28 cellular contexts compared by ENCODE assay signal in the genomic region with DNA sequence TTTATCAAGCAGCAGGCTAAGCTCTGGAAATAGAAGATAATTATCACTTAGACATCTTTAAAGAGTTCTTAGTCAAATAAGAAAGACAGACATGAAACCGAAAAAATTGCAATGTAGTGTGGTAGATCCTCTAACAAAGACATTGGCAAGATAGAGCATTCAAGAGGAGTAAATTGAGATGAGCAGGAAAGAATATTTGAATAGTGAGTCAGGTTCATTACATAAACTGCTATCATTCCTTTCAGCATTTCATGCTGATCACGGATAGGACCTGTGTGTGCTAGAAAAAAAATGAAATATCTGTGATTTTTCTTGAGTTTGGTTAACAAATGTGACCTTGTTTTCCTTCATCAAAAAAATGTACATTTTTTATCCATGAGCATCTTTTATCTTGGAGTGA.
DNase-seq lines count a peak whose midpoint lies in the region; ATAC-seq, FAIRE-seq and TF ChIP-seq lines count a peak whose summit lies in the region.
"Had no signal": no experiment of that assay in that cellular context is flagged by ENCODE, and none has a peak within 500 bp of the region (broad histone marks: within the 10 kb centered on the region; RNA-seq: fewer than 3 reads in every experiment).

No MANE protein-coding gene starts in this region.

- H3K79me2 ChIP-seq in HepG2 (ENCODE audit: insufficient read depth, low read length), result no peaks in the 10 kb centered on the region

- POLR2A ChIA-PET in HepG2 (lab: Yijun Ruan, JAX), result no interaction called here

- no peak overlapping the region for H3K9ac ChIP-seq in HepG2 (ENCODE audit: insufficient read depth, low read depth, low read length)

- intact Hi-C loops in HepG2 (cut with micrococcal nuclease; ENCODE audit: unreplicated experiment), result no loop called here

- no TSS peak for BruUV-seq in HepG2 (replicated peaks; lab: Mats Ljungman, UMichigan)

- H3K27ac ChIP-seq in RWPE2 (ENCODE audit: poor library complexity, severe bottlenecking) (no peak overlapping the region), HepG2 (ENCODE audit: extremely low read length, insufficient read depth, low read length) (no peak overlapping the region)
- H3K27ac ChIP-seq: C4-2B, epithelial cell of prostate, psoas muscle, thoracic aorta, uterus, VCaP had no signal

- ATAC-seq in RWPE2 (ENCODE audit: low read depth), result peak; percentile 74
- ATAC-seq in HepG2, result no peak
- ATAC-seq in GM21526 (IDR thresholded peaks at IDR 0.05; ENCODE audit: low FRiP score, unreplicated experiment), result no peak
- ATAC-seq: natural killer cell, psoas muscle had no signal

- CTCF ChIA-PET in HepG2 (lab: Yijun Ruan, JAX; ENCODE audit: low intra/inter-chr PET ratio, low total read pairs), result no interaction called here

- in situ Hi-C loops in HepG2 (cut with HindIII; ENCODE audit: extremely low pct_ligation_motif_present, low pct_unique_long_range_greater_than_20kb), result no loop called here

- FAIRE-seq in HepG2 (lab: Jason Lieb, UNC), result no peak
- FAIRE-seq: H1, kidney had no signal

- H3K4me3 ChIP-seq in RWPE2 (ENCODE audit: severe bottlenecking), result no peak overlapping the region
- no peak overlapping the region for H3K4me3 ChIP-seq in HepG2 (replicated peaks in 1 of 3; ENCODE audit: insufficient read depth in 1 of 3, low read depth in 2 of 3, low read length in 3 of 3)
- H3K4me3 ChIP-seq: MG63, psoas muscle, thoracic aorta, uterus had no signal

- DNase-seq in AG08395 (ENCODE audit: low spot score), result peak; percentile 18
- peak; percentile 26 for DNase-seq in HCEC 1CT
- no peak for DNase-seq in RWPE2 (ENCODE audit: low spot score)
- peak; percentile 63 for DNase-seq in iris pigment epithelial cell (ENCODE audit: low read depth)
- no peak for DNase-seq in HepG2 (ENCODE audit: low spot score)
- no peak for DNase-seq in stimulated activated CD4-positive, alpha-beta T cell treated with anti-CD3 and anti-CD28 coated beads, Interleukin-15, amount 100 ng/mL, for 24 hours
- no peak for DNase-seq in A172 (ENCODE audit: low spot score)
- DNase-seq: activated CD4-positive, alpha-beta T cell treated with anti-CD3 and anti-CD28 coated beads for 48 hours; activated CD8-positive, alpha-beta memory T cell treated with anti-CD3 and anti-CD28 coated beads for 24 hours; activated gamma-delta T cell; activated naive CD8-positive, alpha-beta T cell treated with anti-CD3 and anti-CD28 coated beads, Interleukin-2, amount 10 ng/mL, durations not matched to agents 7 days and 5 days; activated T-cell treated with anti-CD3 and anti-CD28 coated beads, Interleukin-2, amount 50 U/mL, for 24 hours; Calu3; KBM-7; kidney; MG63; natural killer cell; NCI-H2029 treated with DMSO at 0.1 percent for 48 hours; NCI-H82; occipital lobe; psoas muscle; uterus had no signal

- H3K4me2 ChIP-seq in HepG2 (ENCODE audit: low read depth, low read length), result no peak overlapping the region

- H3K27me3 ChIP-seq in RWPE2 (ENCODE audit: insufficient read depth, poor library complexity, severe bottlenecking) (no peaks in the 10 kb centered on the region), HepG2 (ENCODE audit: control insufficient read depth in 1 of 2, insufficient read depth in 2 of 2, low read length in 2 of 2) (no peaks in the 10 kb centered on the region)
- H3K27me3 ChIP-seq: MG63, uterus had no signal

- no peak for TF ChIP-seq POLR2A in HepG2 (IDR thresholded peaks at IDR 0.05; ENCODE audit: insufficient read depth in 1 of 2, low read depth in 2 of 2, low read length in 2 of 2)

- no peaks in the 10 kb centered on the region for H4K20me1 ChIP-seq in HepG2 (ENCODE audit: insufficient read depth, low read length)

- H3K4me1 ChIP-seq in RWPE2 (ENCODE audit: insufficient read depth, poor library complexity, severe bottlenecking) (peaks cover 7% of the 10 kb centered on the region), HepG2 (ENCODE audit: insufficient read depth, low read length) (no peaks in the 10 kb centered on the region)
- H3K4me1 ChIP-seq: psoas muscle, uterus had no signal

- TF ChIP-seq CTCF in RWPE2 (IDR thresholded peaks at IDR 0.05; ENCODE audit: poor library complexity, severe bottlenecking) (no peak), HepG2 (CRISPR knock-in tag; IDR thresholded peaks at IDR 0.05) (no peak)

- WGBS in HepG2 (ENCODE audit: low lambda C conversion rate), result 2% methylated on average over 2 of the region's 2 CpGs

- no peak for TF ChIP-seq RAD21 in HepG2 (CRISPR knock-in tag; IDR thresholded peaks at IDR 0.05)

- H3K9me3 ChIP-seq in RWPE2 (ENCODE audit: severe bottlenecking) (no peaks in the 10 kb centered on the region), HepG2 (ENCODE audit: low read length) (no peaks in the 10 kb centered on the region)
- H3K9me3 ChIP-seq: MG63, psoas muscle, thoracic aorta, uterus had no signal

- TF ChIP-seq EP300 in HepG2 (IDR thresholded peaks at IDR 0.05; ENCODE audit: low read depth in 2 of 2, low read length in 2 of 2), result no peak
- no peak for TF ChIP-seq EP300 in HepG2 (CRISPR knock-in tag; IDR thresholded peaks at IDR 0.05; ENCODE audit: borderline replicate concordance)

- no peak overlapping the region for H2AFZ ChIP-seq in HepG2 (ENCODE audit: low read length)

- no peaks in the 10 kb centered on the region for H3K36me3 ChIP-seq in RWPE2 (ENCODE audit: low read depth)
- no peaks in the 10 kb centered on the region for H3K36me3 ChIP-seq in HepG2 (replicated peaks in 1 of 2; ENCODE audit: control insufficient read depth in 1 of 2, insufficient read depth in 2 of 2, low read length in 2 of 2)
- H3K36me3 ChIP-seq: MG63, thoracic aorta, uterus had no signal

TF ChIP-seq in HepG2, 621 proteins besides CTCF, POLR2A, EP300 and RAD21:
- TF ChIP-seq SNAPC2 (CRISPR knock-in tag; IDR thresholded peaks at IDR 0.05) (no peak), REXO4 (CRISPR knock-in tag; IDR thresholded peaks at IDR 0.05; ENCODE audit: borderline replicate concordance) (no peak), RBM39 (IDR thresholded peaks at IDR 0.05; ENCODE audit: low read depth, low read length, poor library complexity, severe bottlenecking) (no peak), ZBTB38 (CRISPR knock-in tag; IDR thresholded peaks at IDR 0.05) (no peak), ZNF768 (CRISPR knock-in tag; IDR thresholded peaks at IDR 0.05) (no peak), ZNF441 (CRISPR knock-in tag; IDR thresholded peaks at IDR 0.05; ENCODE audit: borderline replicate concordance) (no peak), ZFY (CRISPR knock-in tag; IDR thresholded peaks at IDR 0.05) (no peak), ZFP90 (CRISPR knock-in tag; IDR thresholded peaks at IDR 0.05; ENCODE audit: borderline replicate concordance) (no peak), IKZF4 (CRISPR knock-in tag; IDR thresholded peaks at IDR 0.05; ENCODE audit: borderline replicate concordance, low read depth, not compliant biosample characterization) (no peak)
- TF ChIP-seq, protein P1, sequence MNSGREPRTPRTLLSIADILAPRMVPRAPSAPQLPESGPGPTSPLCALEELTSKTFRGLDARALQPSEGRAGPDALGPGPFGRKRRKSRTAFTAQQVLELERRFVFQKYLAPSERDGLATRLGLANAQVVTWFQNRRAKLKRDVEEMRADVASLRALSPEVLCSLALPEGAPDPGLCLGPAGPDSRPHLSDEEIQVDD (CRISPR knock-in tag; IDR thresholded peaks at IDR 0.05; ENCODE audit: borderline replicate concordance), result no peak

Comparison
In these comparisons a context has a peak if more than half of its experiments do, and no peak if none do; other contexts are left out.
1. DNase-seq: peak in AG08395 (single experiment), HCEC 1CT (single experiment) and iris pigment epithelial cell (single experiment); none in RWPE2 (single experiment), HepG2 (single experiment), stimulated activated CD4-positive, alpha-beta T cell treated with anti-CD3 and anti-CD28 coated beads, Interleukin-15, amount 100 ng/mL, for 24 hours (single experiment) and A172 (single experiment).